In the genomic region with DNA sequence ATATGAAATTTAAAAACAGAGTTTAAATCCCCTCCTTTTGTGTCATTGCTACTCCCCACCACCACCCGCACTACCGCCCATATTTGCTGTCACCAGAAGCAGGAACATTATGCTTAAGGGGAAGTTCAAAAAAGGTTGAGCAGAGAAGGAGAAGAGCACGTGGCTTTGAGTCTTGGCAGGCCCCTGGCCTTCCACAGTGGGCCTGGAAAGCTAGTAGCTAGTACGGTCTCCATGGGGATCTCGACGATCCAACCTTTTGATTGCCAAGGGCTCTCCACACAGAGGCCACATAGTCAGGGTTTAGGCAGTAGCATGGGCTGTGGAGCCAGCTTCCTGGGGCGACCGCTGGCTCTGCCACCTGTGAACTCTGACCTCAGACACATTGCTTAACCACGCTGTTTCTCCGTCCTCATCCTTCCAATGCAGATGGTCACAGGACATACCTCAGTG, we compare ENCODE assay signal across 2 cellular contexts.
TF ChIP-seq lines count a peak whose summit lies in the region.

No MANE protein-coding gene starts in this region.

TF ChIP-seq in K562, 482 proteins besides CTCF, POLR2A, EP300 and RAD21 (continued from another document):
- TF ChIP-seq ETS1 (conservative IDR thresholded peaks at IDR 0.05; ENCODE audit: control insufficient read depth, low read depth, low read length) (no peak), CBX5 (IDR thresholded peaks at IDR 0.05; ENCODE audit: borderline replicate concordance, low read depth) (no peak), THRB (CRISPR knock-in tag; conservative IDR thresholded peaks at IDR 0.05) (no peak), HIVEP1 (CRISPR knock-in tag; IDR thresholded peaks at IDR 0.05) (no peak), DEAF1 (CRISPR knock-in tag; IDR thresholded peaks at IDR 0.05) (no peak), TCF15 (CRISPR knock-in tag; IDR thresholded peaks at IDR 0.05) (no peak), ZFP30 (CRISPR knock-in tag; IDR thresholded peaks at IDR 0.05; ENCODE audit: borderline replicate concordance) (no peak), NR2C2 (CRISPR knock-in tag; IDR thresholded peaks at IDR 0.05) (no peak), NR2C2 (tag; IDR thresholded peaks at IDR 0.05) (peak; percentile 39; the same call in 1 of the 2 replicates), NFXL1 (CRISPR knock-in tag; IDR thresholded peaks at IDR 0.05) (no peak), L3MBTL2 (IDR thresholded peaks at IDR 0.05) (peak; percentile 33; the same call in 1 of the 2 replicates), RBM22 (IDR thresholded peaks at IDR 0.05; ENCODE audit: low read depth, low read length, poor library complexity, severe bottlenecking) (no peak)
- TF ChIP-seq, protein P1, sequence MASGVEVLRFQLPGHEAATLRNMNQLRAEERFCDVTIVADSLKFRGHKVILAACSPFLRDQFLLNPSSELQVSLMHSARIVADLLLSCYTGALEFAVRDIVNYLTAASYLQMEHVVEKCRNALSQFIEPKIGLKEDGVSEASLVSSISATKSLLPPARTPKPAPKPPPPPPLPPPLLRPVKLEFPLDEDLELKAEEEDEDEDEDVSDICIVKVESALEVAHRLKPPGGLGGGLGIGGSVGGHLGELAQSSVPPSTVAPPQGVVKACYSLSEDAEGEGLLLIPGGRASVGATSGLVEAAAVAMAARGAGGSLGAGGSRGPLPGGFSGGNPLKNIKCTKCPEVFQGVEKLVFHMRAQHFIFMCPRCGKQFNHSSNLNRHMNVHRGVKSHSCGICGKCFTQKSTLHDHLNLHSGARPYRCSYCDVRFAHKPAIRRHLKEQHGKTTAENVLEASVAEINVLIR (CRISPR knock-in tag; IDR thresholded peaks at IDR 0.05): no peak
- TF ChIP-seq, protein P2, sequence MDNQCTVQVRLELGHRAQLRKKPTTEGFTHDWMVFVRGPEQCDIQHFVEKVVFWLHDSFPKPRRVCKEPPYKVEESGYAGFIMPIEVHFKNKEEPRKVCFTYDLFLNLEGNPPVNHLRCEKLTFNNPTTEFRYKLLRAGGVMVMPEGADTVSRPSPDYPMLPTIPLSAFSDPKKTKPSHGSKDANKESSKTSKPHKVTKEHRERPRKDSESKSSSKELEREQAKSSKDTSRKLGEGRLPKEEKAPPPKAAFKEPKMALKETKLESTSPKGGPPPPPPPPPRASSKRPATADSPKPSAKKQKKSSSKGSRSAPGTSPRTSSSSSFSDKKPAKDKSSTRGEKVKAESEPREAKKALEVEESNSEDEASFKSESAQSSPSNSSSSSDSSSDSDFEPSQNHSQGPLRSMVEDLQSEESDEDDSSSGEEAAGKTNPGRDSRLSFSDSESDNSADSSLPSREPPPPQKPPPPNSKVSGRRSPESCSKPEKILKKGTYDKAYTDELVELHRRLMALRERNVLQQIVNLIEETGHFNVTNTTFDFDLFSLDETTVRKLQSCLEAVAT (IDR thresholded peaks at IDR 0.05): no peak
TF ChIP-seq in K562: peak in this region for 2.

TF ChIP-seq in HepG2, 621 proteins besides CTCF, POLR2A, EP300 and RAD21 (continued from another document):
- TF ChIP-seq CEBPG (CRISPR knock-in tag; IDR thresholded peaks at IDR 0.05) (peak; percentile 82), ZNF644 (CRISPR knock-in tag; IDR thresholded peaks at IDR 0.05; ENCODE audit: low read depth) (0 out of 2 replicates have a peak, but pooled peaks have one; percentile 14), ZNF687 (CRISPR knock-in tag; IDR thresholded peaks at IDR 0.05) (peak; percentile 53), HNF4G (IDR thresholded peaks at IDR 0.05; ENCODE audit: borderline replicate concordance, low read depth, low read length) (no peak), HNF4G (CRISPR knock-in tag; IDR thresholded peaks at IDR 0.05; ENCODE audit: borderline replicate concordance, low read depth) (no peak)
TF ChIP-seq in HepG2: peak in this region for 8.
